9 cellular contexts compared by ENCODE assay signal in genomic region chr16:67164599-67165061, GRCh38. TPM values are rescaled to one million over a fixed set of nuclear protein-coding genes. Genes with fewer than 3 reads are reported as not detected.
DNase-seq lines count a peak whose midpoint lies in the region; FAIRE-seq and TF ChIP-seq lines count a peak whose summit lies in the region.
"Had no signal": no experiment of that assay in that cellular context is flagged by ENCODE, and none has a peak within 500 bp of the region (broad histone marks: within the 10 kb centered on the region; RNA-seq: fewer than 3 reads in every experiment).

TSS of gene HSF4 (plus strand) at chr16:67164745. CDS start at chr16:67164812, 67 bp downstream.

- 1 to 2% (median 2%) methylated on average over 34 to 41 of the region's 41 CpGs for WGBS in small intestine, 3 donors

- H3K9ac ChIP-seq in iPS-20b (ENCODE audit: low read depth, low read length): no peak within 1 kb of the TSS

- no peaks in the 10 kb centered on the region for H3K4me1 ChIP-seq in iPS-20b (ENCODE audit: insufficient read depth, low read length)
- peaks cover 4 to 22% of the 10 kb centered on the region in 2 donors for H3K4me1 ChIP-seq in small intestine (ENCODE audit: control insufficient read depth in 2 of 2, insufficient read depth in 1 of 2, low read depth in 1 of 2, low read length in 1 of 2)

- no peaks in the 10 kb centered on the region for H3K36me3 ChIP-seq in iPS-20b (ENCODE audit: insufficient read depth, low read depth, low read length)
- H3K36me3 ChIP-seq in small intestine (ENCODE audit: control insufficient read depth in 2 of 2, insufficient read depth in 2 of 2, low read length in 2 of 2): no peaks in the 10 kb centered on the region

- H3K27ac ChIP-seq in iPS-20b (ENCODE audit: low read length) (no peak within 1 kb of the TSS), small intestine (ENCODE audit: low read depth in 1 of 2, low read length in 1 of 2) (no peak within 1 kb of the TSS)

- CTCF ChIA-PET in AG04449 (lab: Yijun Ruan, JAX): interaction anchor here (1.1 to 7.6 kb wide), 2 partner anchors 10 to 21 kb away, joined by 5 to 54 read pairs; no protein-coding TSS in a partner anchor

- TF ChIP-seq CTCF in AG04449 (IDR thresholded peaks at IDR 0.05; ENCODE audit: insufficient read depth, low read length, missing control alignments) (no peak), HFF-Myc (IDR thresholded peaks at IDR 0.05; ENCODE audit: low read depth, low read length, missing control alignments) (no peak), GM10266 (IDR thresholded peaks at IDR 0.05; ENCODE audit: control insufficient read depth, insufficient read depth, low read depth, missing control alignments) (no peak), D721Med (IDR thresholded peaks at IDR 0.05; ENCODE audit: insufficient read depth, missing control alignments) (no peak)

- H3K4me3 ChIP-seq in AG04449 (ENCODE audit: low read depth, low read length) (peak within 1 kb of the TSS; percentile 42), HFF-Myc (replicated peaks; ENCODE audit: low read depth, low read length) (peak within 1 kb of the TSS; percentile 15; the same call in 1 of the 2 replicates), iPS-20b (ENCODE audit: low read length) (peak within 1 kb of the TSS; percentile 42; the same call in 1 of the 2 replicates), small intestine (ENCODE audit: low read depth in 1 of 2, low read length in 2 of 2) (peak within 1 kb of the TSS in 1 of 2 donors; percentile 23)

- POLR2A ChIA-PET in AG04449 (lab: Yijun Ruan, JAX): interaction anchor here (1.3 kb wide), 1 partner anchor 157 kb away, joined by 3 read pairs; no protein-coding TSS in a partner anchor

- H3K9me3 ChIP-seq in iPS-20b (ENCODE audit: insufficient read depth, low read depth, low read length): peaks cover 10% of the 10 kb centered on the region
- H3K9me3 ChIP-seq in small intestine (ENCODE audit: control insufficient read depth, low read depth): no peaks in the 10 kb centered on the region

- DNase-seq in AG04449 (ENCODE audit: low read depth, low spot score) (no peak), HFF-Myc (ENCODE audit: extremely low read depth, low read depth) (no peak), anterior cingulate cortex (lab: John Stamatoyannopoulos, UW) (peak in 42 of 58 donors; percentile 18 to 79 (median 58)), small intestine (peak; percentile 61), NCI-H1105 (lab: John Stamatoyannopoulos, UW) (no peak), GM10266 (ENCODE audit: extremely low spot score) (no peak), D721Med (ENCODE audit: insufficient read length, low spot score) (no peak)

- FAIRE-seq in small intestine (lab: Jason Lieb, UNC): no peak
- FAIRE-seq in D721Med (lab: Jason Lieb, UNC): no peak
- FAIRE-seq: islet of Langerhans had no signal

- peaks cover 100% of the 10 kb centered on the region for H3K27me3 ChIP-seq in iPS-20b (ENCODE audit: insufficient read depth, low read length)
- peaks cover 10 to 13% of the 10 kb centered on the region in 2 donors for H3K27me3 ChIP-seq in small intestine (ENCODE audit: control insufficient read depth in 2 of 2, insufficient read depth in 2 of 2, low read length in 2 of 2)

RNA-seq across cellular contexts. Expression of gene HSF4, which starts in this region (rescaled TPM):
- polyA plus RNA-seq in small intestine: 10 to 100 TPM in 1 of 3 donors, 1 to 10 TPM in 2; 4.6 to 15.1 (median 6.3) TPM

Comparison
In these comparisons a context has a peak if more than half of its experiments do, and no peak if none do; other contexts are left out.
1. DNase-seq: peak in anterior cingulate cortex (42 of 58) and small intestine (single experiment); none in AG04449 (single experiment), HFF-Myc (single experiment), NCI-H1105 (single experiment), GM10266 (single experiment) and D721Med (single experiment).